In genomic region chr12:75505706-75506312, GRCh38 we compare ENCODE assay signal across 8 cellular contexts. TPM values are rescaled to one million over a fixed set of nuclear protein-coding genes. Genes with fewer than 3 reads are reported as not detected.
DNase-seq lines count a peak whose midpoint lies in the region; ATAC-seq and TF ChIP-seq lines count a peak whose summit lies in the region.

No MANE protein-coding gene starts in this region.

- no peak overlapping the region for H3K4me3 Mint-ChIP-seq in stimulated activated memory B cell treated with anti-CD40 and anti-IgM and Interleukin-4, amounts not matched to agents 10 μg/mL and 1 μg/mL and 100 μg/mL, for 72 hours

- DNase-seq in OCI-LY7 (ENCODE audit: low spot score): peak; percentile 51
- no peak for DNase-seq in esophagus muscularis mucosa (ENCODE audit: extremely low spot score)
- DNase-seq in superior temporal gyrus (ENCODE audit: extremely low spot score): peak; percentile 64

- peaks cover 25% of the 10 kb centered on the region for H3K4me1 Mint-ChIP-seq in stimulated activated memory B cell treated with anti-CD40 and anti-IgM and Interleukin-4, amounts not matched to agents 10 μg/mL and 1 μg/mL and 100 μg/mL, for 72 hours

- WGBS in esophagus muscularis mucosa: 55% methylated on average over 2 of the region's 2 CpGs

- H3K4me2 ChIP-seq in OCI-LY7 (ENCODE audit: low read length): no peak overlapping the region

- H3K27ac ChIP-seq in 22Rv1 (no peak overlapping the region), OCI-LY7 (ENCODE audit: low read depth, low read length, poor library complexity, severe bottlenecking) (no peak overlapping the region), esophagus muscularis mucosa (replicated peaks in 1 of 4) (no peak overlapping the region)

- peaks cover 14% of the 10 kb centered on the region for H3K36me3 Mint-ChIP-seq in stimulated activated memory B cell treated with anti-CD40 and anti-IgM and Interleukin-4, amounts not matched to agents 10 μg/mL and 1 μg/mL and 100 μg/mL, for 72 hours

- no peaks in the 10 kb centered on the region for H3K27me3 ChIP-seq in esophagus muscularis mucosa

- H3K9me3 Mint-ChIP-seq in stimulated activated memory B cell treated with anti-CD40 and anti-IgM and Interleukin-4, amounts not matched to agents 10 μg/mL and 1 μg/mL and 100 μg/mL, for 72 hours: no peaks in the 10 kb centered on the region

- BruUV-seq in OCI-LY7 (replicated peaks; lab: Mats Ljungman, UMichigan): no TSS peak

- H4K20me1 ChIP-seq in OCI-LY7 (ENCODE audit: insufficient read depth, low read length): 0 out of 2 replicates have a peak, but pooled peaks cover 3% of the 10 kb centered on the region

- POLR2A ChIA-PET in OCI-LY7 (lab: Charles Lee): interaction anchor here (0.9 to 1.5 kb wide), 2 partner anchors 20 to 26 kb away, joined by 3 to 4 read pairs; no protein-coding TSS in a partner anchor

- TF ChIP-seq CTCF in 22Rv1 (IDR thresholded peaks at IDR 0.05) (peak; percentile 86), GM12874 (IDR thresholded peaks at IDR 0.05; ENCODE audit: insufficient read depth, low read depth, low read length) (peak; percentile 45), OCI-LY7 (conservative IDR thresholded peaks at IDR 0.05; ENCODE audit: low read length) (peak; percentile 91), esophagus muscularis mucosa (IDR thresholded peaks at IDR 0.05) (peak; percentile 38 to 57 (median 52))

- H3K36me3 ChIP-seq in OCI-LY7 (ENCODE audit: insufficient read depth, low read length): peaks cover 76% of the 10 kb centered on the region
- H3K36me3 ChIP-seq in esophagus muscularis mucosa: peaks cover 29 to 63% (median 52%) of the 10 kb centered on the region in 4 donors

- H3K4me1 ChIP-seq in OCI-LY7 (ENCODE audit: insufficient read depth, low read length, poor library complexity, severe bottlenecking) (peaks cover 15% of the 10 kb centered on the region), esophagus muscularis mucosa (peaks cover 16 to 29% (median 26%) of the 10 kb centered on the region in 4 donors)

- H3K4me3 ChIP-seq in OCI-LY7 (ENCODE audit: low read depth, low read length, poor library complexity, severe bottlenecking) (no peak overlapping the region), esophagus muscularis mucosa (no peak overlapping the region)

- no peaks in the 10 kb centered on the region for H3K27me3 Mint-ChIP-seq in stimulated activated memory B cell treated with anti-CD40 and anti-IgM and Interleukin-4, amounts not matched to agents 10 μg/mL and 1 μg/mL and 100 μg/mL, for 72 hours

- no peak for TF ChIP-seq POLR2A in esophagus muscularis mucosa (IDR thresholded peaks at IDR 0.05; ENCODE audit: low read depth)

- ATAC-seq in HG03025 (IDR thresholded peaks at IDR 0.05; ENCODE audit: low FRiP score, unreplicated experiment): no peak
- no peak for ATAC-seq in stimulated activated memory B cell treated with anti-CD40 and anti-IgM and Interleukin-4, amounts not matched to agents 10 μg/mL and 1 μg/mL and 100 μg/mL, for 72 hours
- ATAC-seq in GM21737 (IDR thresholded peaks at IDR 0.05; ENCODE audit: unreplicated experiment): no peak

- peaks cover 36% of the 10 kb centered on the region for H3K79me2 ChIP-seq in OCI-LY7 (ENCODE audit: insufficient read depth, low read depth, low read length)

- H3K9me2 ChIP-seq in OCI-LY7 (ENCODE audit: insufficient read depth, low read length): no peaks in the 10 kb centered on the region

- intact Hi-C loops in OCI-LY7 (cut with micrococcal nuclease; ENCODE audit: unreplicated experiment): loop anchor here (5.0 kb wide), 1 partner anchor 174 kb away; the partner anchor contains the start of genes CAPS2 and GLIPR1L1
- intact Hi-C loops in esophagus muscularis mucosa (cut with DNase I): loop anchor here (5.0 to 10.0 kb wide), 2 partner anchors 121 to 174 kb away; partner anchors contain the start of genes CAPS2 and GLIPR1L1

- no peak for TF ChIP-seq EP300 in esophagus muscularis mucosa (IDR thresholded peaks at IDR 0.05)

- H3K9me3 ChIP-seq in OCI-LY7 (ENCODE audit: low read length): no peaks in the 10 kb centered on the region
- no peaks in the 10 kb centered on the region for H3K9me3 ChIP-seq in esophagus muscularis mucosa

- H2AFZ ChIP-seq in OCI-LY7 (ENCODE audit: low read length): no peak overlapping the region

- CTCF ChIA-PET in OCI-LY7 (lab: Charles Lee; ENCODE audit: unreplicated experiment): no interaction called here

- H3K27ac Mint-ChIP-seq in stimulated activated memory B cell treated with anti-CD40 and anti-IgM and Interleukin-4, amounts not matched to agents 10 μg/mL and 1 μg/mL and 100 μg/mL, for 72 hours: no peak overlapping the region

RNA-seq across cellular contexts. Expression of gene KRR1, which starts 5.6 kb away (rescaled TPM):
- total RNA-seq in OCI-LY7 (2014; rRNA removed; shearing (Covaris generic)): 27.6 and 44.0 TPM in 2 replicates
- 78.0 and 81.7 TPM in 2 replicates for total RNA-seq in OCI-LY7 (2022)
- 10 to 100 TPM; 17.9 to 37.4 (median 23.8) TPM for total RNA-seq in esophagus muscularis mucosa

RNA-seq across cellular contexts. Expression of gene GLIPR1, which starts 25.3 kb away (rescaled TPM):
- total RNA-seq in OCI-LY7 (2014; rRNA removed; shearing (Covaris generic)): 2.8 and 3.4 TPM in 2 replicates
- total RNA-seq in OCI-LY7 (2022) (3.3 and 4.6 TPM in 2 replicates), esophagus muscularis mucosa (10 to 100 TPM; 10.9 to 19.5 (median 15.8) TPM)
